In the genomic region with DNA sequence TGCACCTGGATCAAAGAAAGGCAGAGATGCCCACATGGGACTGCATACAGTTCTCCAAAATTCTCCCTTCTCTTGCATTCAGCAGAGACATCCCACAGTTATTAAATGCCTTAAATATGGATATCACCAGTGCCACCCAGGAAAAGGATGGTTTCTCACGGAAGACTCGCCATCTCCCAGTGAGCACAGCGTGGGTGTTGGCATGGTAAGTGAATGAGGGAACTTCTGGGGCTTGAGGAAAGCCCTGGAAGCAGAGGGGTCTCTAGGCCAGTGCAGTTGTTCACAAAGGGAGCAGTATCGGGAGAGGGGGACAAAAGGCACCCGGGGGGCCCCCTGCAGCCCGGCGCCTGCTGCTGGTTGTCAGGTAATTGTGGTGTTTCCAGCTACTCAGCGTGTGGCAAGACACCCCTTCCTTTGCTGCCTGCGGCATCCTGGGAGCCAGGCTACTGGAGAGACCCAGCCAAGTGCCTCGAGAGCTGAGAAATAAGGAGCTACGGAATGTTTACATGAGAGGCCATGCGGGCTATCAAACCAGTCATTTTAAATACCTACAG, we compare ENCODE assay signal across 20 cellular contexts.
"Had no signal": no experiment of that assay in that cellular context is flagged by ENCODE, and none has a peak within 500 bp of the region (broad histone marks: within the 10 kb centered on the region; RNA-seq: fewer than 3 reads in every experiment).

No MANE protein-coding gene starts in this region.

- H3K4me3 Mint-ChIP-seq: activated CD4-positive, alpha-beta memory T cell treated with anti-CD3 and anti-CD28 coated beads for 36 hours; activated naive CD8-positive, alpha-beta T cell treated with anti-CD3 and anti-CD28 coated beads, Interleukin-2, amount 10 ng/mL, durations not matched to agents 7 days and 5 days; activated T-cell treated with anti-CD3 and anti-CD28 coated beads, Interleukin-2, amount 50 U/mL, for 24 hours; endodermal cell; nephron progenitor cell had no signal

- H3K36me3 ChIP-seq: cardiac muscle cell, left ventricle myocardium inferior, ovary, thyroid gland had no signal

- H3K9me3 ChIP-seq: left ventricle myocardium inferior, ovary, thyroid gland had no signal

- H3K4me1 ChIP-seq: foreskin keratinocyte, left ventricle myocardium inferior, thyroid gland had no signal

- H3K27ac Mint-ChIP-seq: activated CD4-positive, alpha-beta memory T cell treated with anti-CD3 and anti-CD28 coated beads for 36 hours; activated naive CD8-positive, alpha-beta T cell treated with anti-CD3 and anti-CD28 coated beads, Interleukin-2, amount 10 ng/mL, durations not matched to agents 7 days and 5 days; activated T-cell treated with anti-CD3 and anti-CD28 coated beads, Interleukin-2, amount 50 U/mL, for 24 hours; activated T-helper 2 cell treated with anti-CD3 and anti-CD28 coated beads, Interferon-gamma antibody, Interleukin-2, Interleukin-4, amounts not matched to agents 10 μg/mL and 5 μg/mL and 100 μg/mL, durations not matched to agents 14 hours and 24 hours and 36 hours; endodermal cell; nephron progenitor cell had no signal

- H3K27ac ChIP-seq: cardiac muscle cell, epithelial cell of prostate, foreskin keratinocyte, left ventricle myocardium inferior, ovary, thyroid gland had no signal

- H3K36me3 Mint-ChIP-seq: activated CD4-positive, alpha-beta memory T cell treated with anti-CD3 and anti-CD28 coated beads for 36 hours had no signal

- H3K4me3 ChIP-seq: cardiac muscle cell, dorsolateral prefrontal cortex, left ventricle myocardium inferior, ovary, thyroid gland had no signal

- DNase-seq: activated CD4-positive, alpha-beta memory T cell treated with anti-CD3 and anti-CD28 coated beads for 36 hours; activated CD4-positive, alpha-beta T cell treated with anti-CD3 and anti-CD28 coated beads for 4 hours; activated naive CD4-positive, alpha-beta T cell treated with Interleukin-2 at 50 U/mL for 16 hours; activated naive CD8-positive, alpha-beta T cell treated with anti-CD3 and anti-CD28 coated beads, Interleukin-2, amount 10 ng/mL, durations not matched to agents 7 days and 5 days; activated T-cell treated with anti-CD3 and anti-CD28 coated beads, Interleukin-2, amount 50 U/mL, for 24 hours; amygdala; dorsolateral prefrontal cortex; foreskin keratinocyte; kidney; left ventricle myocardium inferior; nephron progenitor cell; ovary; stimulated activated CD8-positive, alpha-beta memory T cell treated with anti-CD3 and anti-CD28 coated beads, Interleukin-4, amount 100 ng/mL, for 48 hours; stimulated activated naive CD4-positive, alpha-beta T cell; T-helper 2 cell; thyroid gland had no signal

- ATAC-seq: foreskin keratinocyte had no signal

- H3K27me3 ChIP-seq: cardiac muscle cell, dorsolateral prefrontal cortex, ovary, thyroid gland had no signal

- H3K9me3 Mint-ChIP-seq: activated CD4-positive, alpha-beta memory T cell treated with anti-CD3 and anti-CD28 coated beads for 36 hours; activated naive CD8-positive, alpha-beta T cell treated with anti-CD3 and anti-CD28 coated beads, Interleukin-2, amount 10 ng/mL, durations not matched to agents 7 days and 5 days; activated T-cell treated with anti-CD3 and anti-CD28 coated beads, Interleukin-2, amount 50 U/mL, for 24 hours; activated T-helper 2 cell treated with anti-CD3 and anti-CD28 coated beads, Interferon-gamma antibody, Interleukin-2, Interleukin-4, amounts not matched to agents 10 μg/mL and 5 μg/mL and 100 μg/mL, durations not matched to agents 14 hours and 24 hours and 36 hours; endodermal cell; nephron progenitor cell had no signal
